Comparison of ENCODE assay signal across 19 cellular contexts in genomic region chr4:27472364-27472763, GRCh38.
"Had no signal": no experiment of that assay in that cellular context is flagged by ENCODE, and none has a peak within 500 bp of the region (broad histone marks: within the 10 kb centered on the region; RNA-seq: fewer than 3 reads in every experiment).

No MANE protein-coding gene starts in this region.

- H3K79me2 ChIP-seq: parathyroid adenoma had no signal

- H3K4me2 ChIP-seq: neural progenitor cell, smooth muscle cell had no signal

- H3K36me3 ChIP-seq: neural progenitor cell, neutrophil, ovary, pancreas, prostate gland, right atrium auricular region, right lobe of liver, sigmoid colon, spleen had no signal

- ATAC-seq: naive thymus-derived CD4-positive, alpha-beta T cell; naive thymus-derived CD8-positive, alpha-beta T cell; natural killer cell; natural killer cell treated with Interleukin-12 subunit alpha and Interleukin-12 subunit beta and Interleukin-15 and Interleukin-18, amount 100 ng/mL, for 72 hours; pancreas; psoas muscle; right cardiac atrium; right lobe of liver; sciatic nerve had no signal

- H3K27me3 ChIP-seq: neural progenitor cell, neutrophil, ovary, pancreas, right atrium auricular region, right lobe of liver, sigmoid colon, spleen had no signal

- H3K4me3 ChIP-seq: neural progenitor cell, ovary, pancreas, prostate gland, psoas muscle, right atrium auricular region, right lobe of liver, sigmoid colon, skin epidermis, smooth muscle cell, spleen had no signal

- H3K9ac ChIP-seq: neural progenitor cell, parathyroid adenoma had no signal

- H3K27ac ChIP-seq: neural progenitor cell, neutrophil, ovary, pancreas, parathyroid adenoma, prostate gland, psoas muscle, right atrium auricular region, right lobe of liver, sigmoid colon, skin epidermis, spleen had no signal

- H3K9me3 ChIP-seq: neutrophil, ovary, pancreas, prostate gland, psoas muscle, right atrium auricular region, right lobe of liver, sigmoid colon, spleen had no signal

- H2AFZ ChIP-seq: neural progenitor cell, parathyroid adenoma had no signal
